Comparison of ENCODE assay signal across 22 cellular contexts in the genomic region with DNA sequence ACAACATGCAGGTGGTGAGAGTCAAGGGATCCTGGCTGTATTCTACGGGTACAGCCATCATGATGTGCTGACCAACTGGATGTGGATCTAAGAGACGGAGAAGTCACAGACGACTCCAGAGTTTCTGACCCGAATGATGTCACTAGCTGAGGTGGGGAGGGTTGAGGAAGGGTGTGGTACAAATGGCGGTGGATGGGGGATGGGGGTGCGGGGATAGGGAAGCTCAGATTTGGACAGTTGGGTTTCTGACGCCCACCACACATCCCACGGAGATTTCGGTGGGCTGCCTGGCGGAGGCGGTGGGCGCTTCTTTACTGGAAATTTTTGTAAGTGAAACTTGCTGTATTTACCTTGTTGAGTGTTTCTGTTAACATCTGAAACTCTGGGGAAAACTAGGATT.
"Had no signal": no experiment of that assay in that cellular context is flagged by ENCODE, and none has a peak within 500 bp of the region (broad histone marks: within the 10 kb centered on the region; RNA-seq: fewer than 3 reads in every experiment).

No MANE protein-coding gene starts in this region.

- DNase-seq: activated CD4-positive, alpha-beta T cell treated with anti-CD3 and anti-CD28 coated beads for 1 hour; activated CD4-positive, alpha-beta T cell treated with anti-CD3 and anti-CD28 coated beads, Interleukin-2, amount 50 U/mL, for 48 hours; activated naive CD4-positive, alpha-beta T cell treated with anti-CD3 and anti-CD28 coated beads, Interleukin-2, amount 10 ng/mL, durations not matched to agents 7 days and 5 days; amygdala; body of pancreas; effector memory CD4-positive, alpha-beta T cell; foreskin melanocyte; heart left ventricle; left cardiac atrium; midbrain; nucleus accumbens; right cardiac atrium; stimulated activated CD4-positive, alpha-beta T cell treated with anti-CD3 and anti-CD28 coated beads, Interleukin-15, amount 100 ng/mL, for 24 hours; stimulated activated CD4-positive, alpha-beta T cell treated with anti-CD3 and anti-CD28 coated beads, Interleukin-4, amount 100 ng/mL, for 1 hour; stimulated activated naive CD4-positive, alpha-beta T cell treated with Interleukin-2 at 50 U/mL for 16 hours; upper lobe of left lung had no signal

- H3K27me3 ChIP-seq: body of pancreas had no signal

- H3K4me3 Mint-ChIP-seq: activated T-helper 17 cell treated with anti-CD3 and anti-CD28 coated beads, Interleukin-2, amount 50 U/mL, for 72 hours; central memory CD8-positive, alpha-beta T cell had no signal

- H3K27ac Mint-ChIP-seq: activated naive CD4-positive, alpha-beta T cell treated with anti-CD3 and anti-CD28 coated beads, Interleukin-2, amount 10 ng/mL, durations not matched to agents 7 days and 5 days; activated T-helper 17 cell treated with anti-CD3 and anti-CD28 coated beads, Interleukin-2, amount 50 U/mL, for 72 hours had no signal

- H3K4me1 ChIP-seq: prostate gland had no signal

- H3K9me3 Mint-ChIP-seq: activated naive CD4-positive, alpha-beta T cell treated with anti-CD3 and anti-CD28 coated beads, Interleukin-2, amount 10 ng/mL, durations not matched to agents 7 days and 5 days; activated T-helper 17 cell treated with anti-CD3 and anti-CD28 coated beads, Interleukin-2, amount 50 U/mL, for 72 hours; central memory CD8-positive, alpha-beta T cell had no signal

- H3K27ac ChIP-seq: body of pancreas, epithelial cell of prostate, heart left ventricle, prostate gland, suprapubic skin, upper lobe of left lung had no signal

- H3K36me3 Mint-ChIP-seq: activated naive CD4-positive, alpha-beta T cell treated with anti-CD3 and anti-CD28 coated beads, Interleukin-2, amount 10 ng/mL, durations not matched to agents 7 days and 5 days had no signal

- H3K4me3 ChIP-seq: body of pancreas, lung had no signal

- H3K4me1 Mint-ChIP-seq: activated T-helper 17 cell treated with anti-CD3 and anti-CD28 coated beads, Interleukin-2, amount 50 U/mL, for 72 hours; central memory CD8-positive, alpha-beta T cell had no signal

- ATAC-seq: activated T-helper 17 cell treated with anti-CD3 and anti-CD28 coated beads, Interleukin-2, amount 50 U/mL, for 72 hours; heart left ventricle; left cardiac atrium; right cardiac atrium had no signal

- H3K36me3 ChIP-seq: heart left ventricle, prostate gland, suprapubic skin, upper lobe of left lung had no signal

- H3K9me3 ChIP-seq: body of pancreas, heart left ventricle, prostate gland, suprapubic skin, upper lobe of left lung had no signal
